ENCODE assay signal across 8 cellular contexts in the genomic region with DNA sequence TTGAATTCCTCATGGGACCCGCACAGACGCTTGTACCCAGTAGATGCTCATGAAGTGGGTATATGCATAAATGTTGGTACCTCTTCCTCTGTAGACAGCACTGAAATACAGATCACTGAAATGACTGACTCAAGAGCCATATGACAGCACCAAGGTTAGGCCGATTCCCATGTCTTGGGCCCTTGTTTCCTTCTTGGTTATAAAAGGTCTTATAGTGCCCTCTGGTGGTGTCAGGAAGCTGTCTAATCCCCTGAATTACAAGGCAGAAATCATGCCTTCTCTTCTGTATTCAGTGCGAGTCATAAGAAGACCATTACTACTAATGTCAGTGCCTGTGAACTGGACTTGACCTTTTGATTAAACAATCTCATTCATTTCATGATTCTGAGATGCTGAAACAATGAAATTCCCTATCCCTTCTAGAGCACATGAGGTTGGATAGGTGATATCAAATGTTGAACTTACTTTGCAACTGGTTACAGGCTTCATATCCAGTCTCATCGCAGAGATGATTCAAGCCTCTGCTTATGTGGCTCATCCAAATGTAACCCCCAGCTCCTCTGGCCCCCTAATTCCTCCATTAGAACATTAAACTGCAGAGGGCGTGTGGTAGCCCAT. TPM values are rescaled to one million over a fixed set of nuclear protein-coding genes. Genes with fewer than 3 reads are reported as not detected.
DNase-seq lines count a peak whose midpoint lies in the region; ATAC-seq and TF ChIP-seq lines count a peak whose summit lies in the region.

No MANE protein-coding gene starts in this region.

- TF ChIP-seq EP300 in stomach (IDR thresholded peaks at IDR 0.05): no peak

- TF ChIP-seq CTCF in WERI-Rb-1 (IDR thresholded peaks at IDR 0.05; ENCODE audit: low read depth, low read length) (peak; percentile 81), stomach (IDR thresholded peaks at IDR 0.05) (peak in 5 of 7 experiments; percentile 64 to 91 (median 81))

- peaks cover 35 to 81% (median 57%) of the 10 kb centered on the region in 4 donors for H3K4me1 ChIP-seq in stomach

- 33 to 49% (median 46%) methylated on average over 6 of the region's 6 CpGs for whole genome bisulfite sequencing in stomach, 5 donors

- DNase-seq in GDM1 (lab: John Stamatoyannopoulos, UW) (peak; percentile 74), NCI-H2227 (lab: John Stamatoyannopoulos, UW; ENCODE audit: unreplicated experiment) (peak; percentile 82), WERI-Rb-1 (peak; percentile 77), medulla oblongata (ENCODE audit: extremely low spot score) (peak; percentile 97), stomach (peak; percentile 61)
- DNase-seq in effector CD4-positive, alpha-beta T cell: peak; percentile 51

- ATAC-seq in HG02885 (IDR thresholded peaks at IDR 0.05; ENCODE audit: poor library complexity, unreplicated experiment) (peak; percentile 45), GM18505 (IDR thresholded peaks at IDR 0.05; ENCODE audit: unreplicated experiment) (no peak)

- no peaks in the 10 kb centered on the region for H3K9me3 ChIP-seq in WERI-Rb-1 (ENCODE audit: severe bottlenecking)
- no peaks in the 10 kb centered on the region for H3K9me3 ChIP-seq in stomach

- no peak overlapping the region for H3K27ac ChIP-seq in WERI-Rb-1
- H3K27ac ChIP-seq in stomach: peak overlapping the region in 4 of 5 donors; percentile 41 to 64 (median 62)

- H3K27me3 ChIP-seq in WERI-Rb-1 (ENCODE audit: insufficient read depth, low read depth, severe bottlenecking) (no peaks in the 10 kb centered on the region), stomach (no peaks in the 10 kb centered on the region)

- H3K4me3 ChIP-seq in WERI-Rb-1 (ENCODE audit: low read depth, low read length): no peak overlapping the region
- no peak overlapping the region for H3K4me3 ChIP-seq in stomach

- no peaks in the 10 kb centered on the region for H3K36me3 ChIP-seq in WERI-Rb-1
- H3K36me3 ChIP-seq in stomach: peaks cover 13 to 25% (median 24%) of the 10 kb centered on the region in 4 donors

- no peak for TF ChIP-seq POLR2A in stomach (IDR thresholded peaks at IDR 0.05)
- TF ChIP-seq POLR2A in GM18505 (IDR thresholded peaks at IDR 0.05; ENCODE audit: borderline replicate concordance, extremely low read depth, insufficient read depth, insufficient read length): no peak

- intact Hi-C loops in stomach (cut with DNase I; ENCODE audit: low total_unique reads): loop anchor here (5.0 kb wide), 1 partner anchor 198 kb away; no protein-coding TSS in a partner anchor

RNA-seq across cellular contexts. Expression of a gene that starts 59.7 kb away (rescaled TPM):
- 100 to 1,000 TPM in 1 of 5 donors, 10 to 100 TPM in 4; 46.7 to 156 (median 71.6) TPM for total RNA-seq in stomach
- 10 to 100 TPM in 2 of 3 donors, 1 to 10 TPM in 1; 3.6 to 24.4 (median 13.8) TPM for polyA plus RNA-seq in stomach
